ENCODE assay signal across 1 cellular context in the genomic region with DNA sequence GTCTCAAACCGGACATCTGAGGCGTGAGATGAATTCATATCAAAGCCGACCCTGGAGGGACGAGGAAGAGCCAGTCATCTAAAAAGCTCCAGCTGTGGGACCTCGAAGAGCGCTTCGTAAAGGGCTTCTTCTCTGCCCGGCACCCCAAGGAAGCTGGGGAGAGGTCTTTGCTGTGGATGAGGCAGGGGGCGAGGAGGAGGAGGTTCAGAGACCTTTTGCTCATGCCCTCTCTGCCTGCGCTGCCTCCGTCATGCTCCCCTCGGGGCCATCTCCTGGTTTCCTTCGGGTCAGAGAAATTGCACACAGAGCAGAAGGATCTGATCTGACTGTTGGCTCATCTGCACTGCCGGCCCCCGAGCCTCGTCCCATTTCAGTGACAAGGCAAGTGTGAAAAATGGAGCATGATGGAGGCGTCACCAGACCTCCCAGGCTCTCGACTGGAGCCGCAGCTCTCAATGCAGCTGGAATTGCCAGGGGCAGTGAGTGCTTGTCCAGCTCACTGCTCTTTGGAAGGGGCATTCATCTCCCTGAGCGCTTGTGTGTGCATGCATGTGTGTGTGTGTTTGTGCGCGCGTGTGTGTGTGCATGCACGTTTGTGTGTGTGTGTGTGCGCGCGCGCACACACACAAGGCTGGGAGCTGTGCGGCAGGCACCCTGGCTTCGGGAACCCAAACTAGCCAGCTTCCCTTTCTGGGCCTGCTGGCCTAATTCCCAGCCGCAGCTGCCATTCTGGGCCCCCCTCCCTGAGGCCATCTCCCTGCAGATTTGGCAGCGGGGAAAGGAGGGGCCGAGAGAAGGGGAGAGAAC.
TF ChIP-seq lines count a peak whose summit lies in the region.

No MANE protein-coding gene starts in this region.

TF ChIP-seq in GM12878, 131 proteins besides CTCF, POLR2A, EP300 and RAD21 (continued from another document):
- TF ChIP-seq IKZF1 (conservative IDR thresholded peaks at IDR 0.05) (0 out of 2 replicates have a peak, but pooled peaks have one; percentile 16), BCL11A (IDR thresholded peaks at IDR 0.05; ENCODE audit: low read depth, low read length) (no peak), ZNF217 (IDR thresholded peaks at IDR 0.05) (0 out of 2 replicates have a peak, but pooled peaks have one; percentile 20), SUZ12 (IDR thresholded peaks at IDR 0.05; ENCODE audit: unreplicated experiment) (no peak), BACH1 (IDR thresholded peaks at IDR 0.05; ENCODE audit: borderline replicate concordance) (no peak), EGR1 (IDR thresholded peaks at IDR 0.05; ENCODE audit: borderline replicate concordance in 1 of 2, low read depth in 2 of 2, low read length in 2 of 2) (no peak), SUPT20H (IDR thresholded peaks at IDR 0.05; ENCODE audit: borderline replicate concordance, control insufficient read depth, low read depth, low read length) (no peak), BHLHE40 (IDR thresholded peaks at IDR 0.05; ENCODE audit: borderline replicate concordance in 1 of 2, low read depth in 2 of 2, low read length in 1 of 2) (peak in 1 of 2 experiments; percentile 43; a peak in 2 of 4 replicates)
